8 cellular contexts compared by ENCODE assay signal in genomic region chr6:73969982-73970960, GRCh38.
DNase-seq lines count a peak whose midpoint lies in the region; ATAC-seq and TF ChIP-seq lines count a peak whose summit lies in the region.

No MANE protein-coding gene starts in this region.

- H3K27me3 ChIP-seq in SJCRH30 (no peaks in the 10 kb centered on the region), foreskin keratinocyte (no peaks in the 10 kb centered on the region)

- DNase-seq in Daoy (ENCODE audit: low read depth) (peak; percentile 18), HS-5 (ENCODE audit: low read depth) (peak; percentile 35), SJCRH30 (peak; percentile 15 to 67), foreskin keratinocyte (peak in 1 of 2 donors; percentile 37), putamen (ENCODE audit: low spot score) (peak; percentile 71), GM20000 (ENCODE audit: low spot score) (no peak)

- no peaks in the 10 kb centered on the region for H3K9me3 ChIP-seq in SJCRH30 (replicated peaks)

- H3K27ac ChIP-seq in SJCRH30 (no peak overlapping the region), foreskin keratinocyte (no peak overlapping the region)

- H3K4me1 ChIP-seq in SJCRH30, result no peaks in the 10 kb centered on the region
- no peaks in the 10 kb centered on the region for H3K4me1 ChIP-seq in foreskin keratinocyte

- peak; percentile 68 for ATAC-seq in foreskin keratinocyte
- no peak for ATAC-seq in GM19395 (IDR thresholded peaks at IDR 0.05; ENCODE audit: unreplicated experiment)
- no peak for ATAC-seq in GM18505 (IDR thresholded peaks at IDR 0.05; ENCODE audit: unreplicated experiment)

- TF ChIP-seq CTCF in foreskin keratinocyte (conservative IDR thresholded peaks at IDR 0.05) (peak; percentile 77), GM20000 (IDR thresholded peaks at IDR 0.05; ENCODE audit: extremely low read depth, missing control alignments) (no peak)

- no peaks in the 10 kb centered on the region for H3K36me3 ChIP-seq in SJCRH30

- no peak for TF ChIP-seq POLR2A in GM18505 (IDR thresholded peaks at IDR 0.05; ENCODE audit: borderline replicate concordance, extremely low read depth, insufficient read depth, insufficient read length)

- no peak overlapping the region for H3K4me3 ChIP-seq in SJCRH30
